In genomic region chr12:570949-571794, GRCh38 we compare ENCODE assay signal across 8 cellular contexts.
DNase-seq lines count a peak whose midpoint lies in the region; ATAC-seq and TF ChIP-seq lines count a peak whose summit lies in the region.

No MANE protein-coding gene starts in this region.

- no peak overlapping the region for H3K4me3 ChIP-seq in CD4-positive, CD25-positive, alpha-beta regulatory T cell (ENCODE audit: low read depth, low read length)
- H3K4me3 ChIP-seq in lower leg skin (ENCODE audit: low read depth, poor library complexity, severe bottlenecking) = no peak overlapping the region
- peak overlapping the region; percentile 57 to 82 (median 68) for H3K4me3 ChIP-seq in tibial nerve

- no peak overlapping the region for H3K27ac Mint-ChIP-seq in CD4-positive, CD25-positive, alpha-beta regulatory T cell

- ATAC-seq in CD4-positive, CD25-positive, alpha-beta regulatory T cell (ENCODE audit: low read depth in 2 of 2) = no peak
- ATAC-seq in GM18520 (IDR thresholded peaks at IDR 0.05; ENCODE audit: unreplicated experiment) = no peak

- peak overlapping the region; percentile 6 to 65 (median 58) for H3K4me3 Mint-ChIP-seq in CD4-positive, CD25-positive, alpha-beta regulatory T cell

- H3K4me1 Mint-ChIP-seq in CD4-positive, CD25-positive, alpha-beta regulatory T cell = peaks cover 12 to 72% (median 41%) of the 10 kb centered on the region in 4 donors

- H3K27me3 Mint-ChIP-seq in CD4-positive, CD25-positive, alpha-beta regulatory T cell = peaks cover 4% of the 10 kb centered on the region

- no peak for TF ChIP-seq POLR2A in lower leg skin (IDR thresholded peaks at IDR 0.05)
- no peak for TF ChIP-seq POLR2A in tibial nerve (IDR thresholded peaks at IDR 0.05)

- peak in 1 of 2 donors; percentile 37 for TF ChIP-seq EP300 in tibial nerve (IDR thresholded peaks at IDR 0.05)

- intact Hi-C loops in lower leg skin (cut with DNase I; ENCODE audit: low total_unique reads) = loop anchor here (2.0 to 5.0 kb wide), 2 partner anchors 181 to 244 kb away; partner anchors contain the start of gene WNK1

- H3K27me3 ChIP-seq in CD4-positive, CD25-positive, alpha-beta regulatory T cell (ENCODE audit: control insufficient read depth, insufficient read depth, low read length) = no peaks in the 10 kb centered on the region
- H3K27me3 ChIP-seq in tibial nerve = no peaks in the 10 kb centered on the region

- no peaks in the 10 kb centered on the region for H3K36me3 ChIP-seq in CD4-positive, CD25-positive, alpha-beta regulatory T cell (ENCODE audit: control insufficient read depth, insufficient read depth, low read length)
- no peaks in the 10 kb centered on the region for H3K36me3 ChIP-seq in tibial nerve

- WGBS in lower leg skin, 2 donors = 19 to 21% methylated on average over 21 of the region's 21 CpGs
- WGBS in tibial nerve, 2 donors = 25 to 44% methylated on average over 19 to 21 of the region's 21 CpGs

- no peak for DNase-seq in CD4-positive, CD25-positive, alpha-beta regulatory T cell
- DNase-seq in LHCN-M2 (ENCODE audit: low read depth) = peak; percentile 93
- peak; percentile 63 for DNase-seq in cerebellar cortex (ENCODE audit: low spot score)
- DNase-seq in lower leg skin (ENCODE audit: low spot score in 2 of 2) = peak; percentile 85 to 95
- peak; percentile 64 to 83 for DNase-seq in tibial nerve (ENCODE audit: low spot score in 2 of 2)
- no peak for DNase-seq in SHP77 (lab: John Stamatoyannopoulos, UW)
- no peak for DNase-seq in SIG-M5 treated with dmso at 0.1 percent for 504 hours (lab: John Stamatoyannopoulos, UW; ENCODE audit: unreplicated experiment)

- no peak overlapping the region for H3K27ac ChIP-seq in CD4-positive, CD25-positive, alpha-beta regulatory T cell (ENCODE audit: insufficient read depth, low read length, poor library complexity, severe bottlenecking)
- H3K27ac ChIP-seq in tibial nerve = peak overlapping the region; percentile 86 to 97 (median 90)

- H3K9me3 Mint-ChIP-seq in CD4-positive, CD25-positive, alpha-beta regulatory T cell = peaks cover 0 to 2% (median 0%) of the 10 kb centered on the region in 7 donors

- TF ChIP-seq CTCF in lower leg skin (IDR thresholded peaks at IDR 0.05) (no peak), tibial nerve (IDR thresholded peaks at IDR 0.05) (peak in 1 of 5 experiments; percentile 4)

- no peaks in the 10 kb centered on the region for H3K9me3 ChIP-seq in CD4-positive, CD25-positive, alpha-beta regulatory T cell (ENCODE audit: control insufficient read depth in 2 of 2, low read length in 2 of 2)
- H3K9me3 ChIP-seq in tibial nerve = no peaks in the 10 kb centered on the region

- H3K4me1 ChIP-seq in CD4-positive, CD25-positive, alpha-beta regulatory T cell (ENCODE audit: control insufficient read depth, insufficient read depth, low read length, poor library complexity, severe bottlenecking) = peaks cover 27% of the 10 kb centered on the region
- H3K4me1 ChIP-seq in tibial nerve = peaks cover 0 to 45% (median 32%) of the 10 kb centered on the region in 4 donors

- peaks cover 6% of the 10 kb centered on the region for H3K36me3 Mint-ChIP-seq in CD4-positive, CD25-positive, alpha-beta regulatory T cell

Comparison
In these comparisons a context has a peak if more than half of its experiments do, and no peak if none do; other contexts are left out.
1. DNase-seq: peak in LHCN-M2 (single experiment), cerebellar cortex (single experiment), lower leg skin (2 of 2) and tibial nerve (2 of 2); none in CD4-positive, CD25-positive, alpha-beta regulatory T cell (0 of 3), SHP77 (0 of 2) and SIG-M5 treated with dmso at 0.1 percent for 504 hours (single experiment).
2. H3K4me3 ChIP-seq: peak in tibial nerve (4 of 4); none in CD4-positive, CD25-positive, alpha-beta regulatory T cell (single experiment) and lower leg skin (single experiment).